In genomic region chr1:248824301-248824700, GRCh38 we compare ENCODE assay signal across 11 cellular contexts. TPM values are rescaled to one million over a fixed set of nuclear protein-coding genes. Genes with fewer than 3 reads are reported as not detected.
DNase-seq lines count a peak whose midpoint lies in the region; ATAC-seq, FAIRE-seq and TF ChIP-seq lines count a peak whose summit lies in the region.
"Had no signal": no experiment of that assay in that cellular context is flagged by ENCODE, and none has a peak within 500 bp of the region (broad histone marks: within the 10 kb centered on the region; RNA-seq: fewer than 3 reads in every experiment).

No MANE protein-coding gene starts in this region.

- H3K4me3 Mint-ChIP-seq in activated T-helper 17 cell treated with anti-CD3 and anti-CD28 coated beads, Interleukin-2, amount 50 U/mL, for 72 hours: peak overlapping the region; percentile 82

- no peaks in the 10 kb centered on the region for H4K20me1 ChIP-seq in keratinocyte (ENCODE audit: control insufficient read depth, extremely low read depth, insufficient read depth, low read length)

- peak; percentile 53 for DNase-seq in activated effector memory CD4-positive, alpha-beta T cell treated with anti-CD3 and anti-CD28 coated beads, Interleukin-2, amount 50 U/mL, for 16 hours
- no peak for DNase-seq in activated effector memory CD4-positive, alpha-beta T cell treated with Interleukin-2 at 50 U/mL for 16 hours
- DNase-seq in keratinocyte (ENCODE audit: low read depth, low spot score) (no peak), stomach (no peak), activated gamma-delta T cell treated with Interleukin-2 at 50 U/mL for 16 hours (no peak)
- no peak for DNase-seq in central memory CD4-positive, alpha-beta T cell
- DNase-seq: COR-L47, NCI-H2171, transverse colon had no signal

- no peak for TF ChIP-seq EP300 in stomach (IDR thresholded peaks at IDR 0.05)

- peaks cover 24% of the 10 kb centered on the region for H3K4me1 ChIP-seq in keratinocyte (ENCODE audit: control insufficient read depth, extremely low read depth, insufficient read depth, low read length)
- peaks cover 53 to 70% (median 62%) of the 10 kb centered on the region in 4 donors for H3K4me1 ChIP-seq in stomach

- H3K27ac ChIP-seq in keratinocyte (ENCODE audit: control insufficient read depth, insufficient read depth, low read length) (no peak overlapping the region), stomach (peak overlapping the region in 2 of 5 donors; percentile 96 to 99)

- H3K79me2 ChIP-seq in keratinocyte (ENCODE audit: control insufficient read depth, insufficient read depth, low read length): peaks cover 54% of the 10 kb centered on the region

- no peak overlapping the region for H2AFZ ChIP-seq in keratinocyte (ENCODE audit: control insufficient read depth, low read length)

- H3K9ac ChIP-seq in keratinocyte (ENCODE audit: control insufficient read depth, extremely low read depth, insufficient read depth, low read length): no peak overlapping the region

- H3K27ac Mint-ChIP-seq in activated T-helper 17 cell treated with anti-CD3 and anti-CD28 coated beads, Interleukin-2, amount 50 U/mL, for 72 hours: peak overlapping the region; percentile 95

- 100% methylated on average over 1 of the region's 1 CpG for WGBS in stomach, 5 donors

- TF ChIP-seq POLR2A in stomach (IDR thresholded peaks at IDR 0.05): no peak

- dilution Hi-C loops in keratinocyte (cut with MboI; ENCODE audit: extremely low pct_ligation_motif_present, low sequenced_read_pairs): no loop called here

- peak overlapping the region; percentile 96 for H3K4me2 ChIP-seq in keratinocyte (ENCODE audit: control insufficient read depth, extremely low read depth, insufficient read depth, low read depth, low read length)

- TF ChIP-seq CTCF in keratinocyte (optimal IDR thresholded peaks at IDR 0.05 in 1 of 3, IDR thresholded peaks at IDR 0.05 in 1 of 3, conservative IDR thresholded peaks at IDR 0.05 in 1 of 3; ENCODE audit: extremely low read depth in 1 of 3, insufficient read depth in 2 of 3, low read length in 3 of 3) (no peak), stomach (IDR thresholded peaks at IDR 0.05) (no peak)

- no peak for FAIRE-seq in keratinocyte (lab: Jason Lieb, UNC)

- H3K9me3 ChIP-seq in keratinocyte (ENCODE audit: control insufficient read depth, low read depth, low read length) (no peaks in the 10 kb centered on the region), stomach (no peaks in the 10 kb centered on the region)
- H3K9me3 ChIP-seq: transverse colon had no signal

- ATAC-seq in activated T-helper 17 cell treated with anti-CD3 and anti-CD28 coated beads, Interleukin-2, amount 50 U/mL, for 72 hours (replicated peaks): no peak
- no peak for ATAC-seq in HG03442 (IDR thresholded peaks at IDR 0.05; ENCODE audit: unreplicated experiment)

- intact Hi-C loops in stomach (cut with DNase I; ENCODE audit: low total_unique reads): no loop called here

- H3K4me3 ChIP-seq in keratinocyte (ENCODE audit: control insufficient read depth in 2 of 3, extremely low read depth in 1 of 3, insufficient read depth in 2 of 3, low read depth in 1 of 3, low read length in 3 of 3) (no peak overlapping the region), stomach (peak overlapping the region in 3 of 4 donors; percentile 76 to 91 (median 88))

- H3K4me1 Mint-ChIP-seq in activated T-helper 17 cell treated with anti-CD3 and anti-CD28 coated beads, Interleukin-2, amount 50 U/mL, for 72 hours: peaks cover 37% of the 10 kb centered on the region

- peaks cover 2% of the 10 kb centered on the region for H3K9me1 ChIP-seq in keratinocyte (ENCODE audit: control insufficient read depth, extremely low read depth, insufficient read depth, low read length)

- H3K27me3 Mint-ChIP-seq in activated T-helper 17 cell treated with anti-CD3 and anti-CD28 coated beads, Interleukin-2, amount 50 U/mL, for 72 hours: no peaks in the 10 kb centered on the region

- peaks cover 4% of the 10 kb centered on the region for H3K9me3 Mint-ChIP-seq in activated T-helper 17 cell treated with anti-CD3 and anti-CD28 coated beads, Interleukin-2, amount 50 U/mL, for 72 hours

- peaks cover 70% of the 10 kb centered on the region for H3K36me3 Mint-ChIP-seq in activated T-helper 17 cell treated with anti-CD3 and anti-CD28 coated beads, Interleukin-2, amount 50 U/mL, for 72 hours (ENCODE audit: low read depth)

- H3K36me3 ChIP-seq in keratinocyte (ENCODE audit: control insufficient read depth in 2 of 2, extremely low read depth in 1 of 2, insufficient read depth in 2 of 2, low read length in 2 of 2) (peaks cover 8 to 18% of the 10 kb centered on the region in 2 experiments), stomach (peaks cover 10 to 40% (median 31%) of the 10 kb centered on the region in 4 donors)

- no peaks in the 10 kb centered on the region for H3K27me3 ChIP-seq in keratinocyte (ENCODE audit: control insufficient read depth, extremely low read depth, insufficient read depth, low read length)
- no peaks in the 10 kb centered on the region for H3K27me3 ChIP-seq in stomach
- H3K27me3 ChIP-seq: transverse colon had no signal

RNA-seq across cellular contexts. Expression of gene SH3BP5L, which starts 1.4 kb away (rescaled TPM):
- 10 to 100 TPM; 21.0 to 25.6 TPM for total RNA-seq in activated T-helper 17 cell treated with anti-CD3 and anti-CD28 coated beads, Interleukin-2, amount 50 U/mL, for 72 hours
- polyA plus RNA-seq in keratinocyte: 13.2 to 21.2 TPM (median 17.3 TPM) in 3 replicates
- 7.3 TPM for polyA plus RNA-seq in keratinocyte (2011; ENCODE audit: low read depth)
- polyA plus RNA-seq in keratinocyte (2011; cell fraction: cytosol; rRNA removed): 13.4 and 16.9 TPM in 2 replicates
- 29.2 TPM in 2 replicates for polyA plus RNA-seq in keratinocyte (2011; cell fraction: nucleus; rRNA removed)
- polyA plus RNA-seq in keratinocyte (2012; ENCODE audit: low replicate concordance): 11.7 and 17.9 TPM in 2 replicates
- polyA minus RNA-seq in keratinocyte: 15.0 to 26.4 TPM (median 20.5 TPM) in 3 replicates
- 18.4 TPM for polyA minus RNA-seq in keratinocyte (2011; cell fraction: cytosol; rRNA and poly(A)+ RNA removed)
- 12.1 and 15.7 TPM in 2 replicates for polyA minus RNA-seq in keratinocyte (2011; cell fraction: nucleus; rRNA and poly(A)+ RNA removed)
- total RNA-seq in stomach: 10 to 100 TPM; 11.6 to 20.0 (median 14.9) TPM
- 10 to 100 TPM in 2 of 3 donors, 1 to 10 TPM in 1; 9.6 to 13.6 (median 10.6) TPM for polyA plus RNA-seq in stomach

RNA-seq across cellular contexts. Expression of gene ZNF672, which starts 13.7 kb away (rescaled TPM):
- 10 to 100 TPM; 36.1 to 38.8 TPM for total RNA-seq in activated T-helper 17 cell treated with anti-CD3 and anti-CD28 coated beads, Interleukin-2, amount 50 U/mL, for 72 hours
- polyA plus RNA-seq in keratinocyte (12.6 to 16.9 TPM (median 15.4 TPM) in 3 replicates), stomach (10 to 100 TPM; 13.0 to 18.0 (median 17.1) TPM)
- polyA plus RNA-seq in keratinocyte (2011; ENCODE audit: low read depth): 2.9 TPM
- 11.3 and 12.8 TPM in 2 replicates for polyA plus RNA-seq in keratinocyte (2011; cell fraction: cytosol; rRNA removed)
- 15.4 and 15.6 TPM in 2 replicates for polyA plus RNA-seq in keratinocyte (2011; cell fraction: nucleus; rRNA removed)
- polyA plus RNA-seq in keratinocyte (2012; ENCODE audit: low replicate concordance): 11.2 and 12.4 TPM in 2 replicates
- polyA minus RNA-seq in keratinocyte: 14.9 to 19.9 TPM (median 19.3 TPM) in 3 replicates
- polyA minus RNA-seq in keratinocyte (2011; cell fraction: cytosol; rRNA and poly(A)+ RNA removed): 24.6 TPM
- polyA minus RNA-seq in keratinocyte (2011; cell fraction: nucleus; rRNA and poly(A)+ RNA removed): 11.7 and 12.8 TPM in 2 replicates
- 100 to 1,000 TPM in 1 of 5 donors, 10 to 100 TPM in 4; 17.1 to 142 (median 57.8) TPM for total RNA-seq in stomach

RNA-seq across cellular contexts. Expression of gene ZNF692, which starts 34.6 kb away (rescaled TPM):
- 100 to 1,000 TPM; 103 to 108 TPM for total RNA-seq in activated T-helper 17 cell treated with anti-CD3 and anti-CD28 coated beads, Interleukin-2, amount 50 U/mL, for 72 hours
- polyA plus RNA-seq in keratinocyte (18.7 to 48.9 TPM (median 27.0 TPM) in 3 replicates), stomach (10 to 100 TPM; 28.4 to 98.0 (median 44.9) TPM)
- 7.4 TPM for polyA plus RNA-seq in keratinocyte (2011; ENCODE audit: low read depth)
- 11.4 TPM in 2 replicates for polyA plus RNA-seq in keratinocyte (2011; cell fraction: cytosol; rRNA removed)
- polyA plus RNA-seq in keratinocyte (2011; cell fraction: nucleus; rRNA removed): 207 and 235 TPM in 2 replicates
- 17.6 and 43.9 TPM in 2 replicates for polyA plus RNA-seq in keratinocyte (2012; ENCODE audit: low replicate concordance)
- polyA minus RNA-seq in keratinocyte: 12.8 to 14.5 TPM (median 13.8 TPM) in 3 replicates
- 15.2 TPM for polyA minus RNA-seq in keratinocyte (2011; cell fraction: cytosol; rRNA and poly(A)+ RNA removed)
- 22.2 and 23.7 TPM in 2 replicates for polyA minus RNA-seq in keratinocyte (2011; cell fraction: nucleus; rRNA and poly(A)+ RNA removed)
- total RNA-seq in stomach: 100 to 1,000 TPM in 2 of 5 donors, 10 to 100 TPM in 2, 1 to 10 TPM in 1; 8.4 to 120 (median 87.5) TPM

Comparison
In these comparisons a context has a peak if more than half of its experiments do, and no peak if none do; other contexts are left out.
1. H3K4me3 ChIP-seq: peak in stomach (3 of 4); none in keratinocyte (0 of 3).